Comparison of ENCODE assay signal across 1 cellular context in the genomic region with DNA sequence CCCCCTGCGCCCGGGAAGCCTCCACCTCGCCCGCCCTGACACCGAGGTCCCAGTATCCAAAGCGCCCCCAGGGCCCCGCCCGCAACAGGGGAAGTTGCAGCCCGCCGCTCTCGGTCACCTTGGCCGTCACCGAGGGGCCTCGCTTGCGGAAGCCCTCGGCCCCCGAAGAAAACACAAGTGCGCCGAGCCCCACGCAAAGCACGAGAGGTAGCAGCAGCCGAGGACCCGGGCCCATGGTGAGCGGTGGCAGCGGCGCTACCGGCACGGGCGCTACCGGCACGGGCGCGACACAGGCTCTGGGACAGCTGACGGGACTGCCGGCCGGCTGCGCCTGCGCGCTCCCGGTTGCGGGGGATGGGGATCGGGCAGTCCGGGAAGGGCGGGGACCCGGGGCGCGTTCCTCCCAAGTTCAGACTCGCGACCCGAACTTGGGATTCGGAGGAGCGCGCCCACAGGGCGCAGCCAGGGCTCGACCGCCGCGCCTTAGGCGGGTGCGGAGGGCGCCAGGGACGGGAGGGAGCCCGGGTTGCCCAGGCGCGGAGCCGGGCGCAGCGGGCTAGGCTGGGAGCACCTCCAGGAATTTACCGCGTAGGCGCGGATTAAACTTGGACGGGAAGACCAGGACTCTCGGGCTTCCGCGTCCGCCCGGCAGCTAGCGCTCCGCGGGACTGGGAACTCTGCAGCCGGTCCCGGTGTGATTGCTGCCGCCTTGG.
TF ChIP-seq lines count a peak whose summit lies in the region.

A gene (minus strand): TSS at position 335 of the 713 bp plus-strand sequence. CDS start 100 bp downstream, at position 235.

TF ChIP-seq in K562, 482 proteins besides CTCF, POLR2A, EP300 and RAD21 (continued from another document and continues in another):
- TF ChIP-seq, protein P1, sequence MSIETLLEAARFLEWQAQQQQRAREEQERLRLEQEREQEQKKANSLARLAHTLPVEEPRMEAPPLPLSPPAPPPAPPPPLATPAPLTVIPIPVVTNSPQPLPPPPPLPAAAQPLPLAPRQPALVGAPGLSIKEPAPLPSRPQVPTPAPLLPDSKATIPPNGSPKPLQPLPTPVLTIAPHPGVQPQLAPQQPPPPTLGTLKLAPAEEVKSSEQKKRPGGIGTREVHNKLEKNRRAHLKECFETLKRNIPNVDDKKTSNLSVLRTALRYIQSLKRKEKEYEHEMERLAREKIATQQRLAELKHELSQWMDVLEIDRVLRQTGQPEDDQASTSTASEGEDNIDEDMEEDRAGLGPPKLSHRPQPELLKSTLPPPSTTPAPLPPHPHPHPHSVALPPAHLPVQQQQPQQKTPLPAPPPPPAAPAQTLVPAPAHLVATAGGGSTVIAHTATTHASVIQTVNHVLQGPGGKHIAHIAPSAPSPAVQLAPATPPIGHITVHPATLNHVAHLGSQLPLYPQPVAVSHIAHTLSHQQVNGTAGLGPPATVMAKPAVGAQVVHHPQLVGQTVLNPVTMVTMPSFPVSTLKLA (conservative IDR thresholded peaks at IDR 0.05): no peak
- no peak for TF ChIP-seq BMI1 (IDR thresholded peaks at IDR 0.05; ENCODE audit: low read length)
- no peak for TF ChIP-seq HIVEP1 (CRISPR knock-in tag; IDR thresholded peaks at IDR 0.05)
- TF ChIP-seq POLR2G (IDR thresholded peaks at IDR 0.05; ENCODE audit: low read depth, low read length): peak; percentile 52
- no peak for TF ChIP-seq MECOM (CRISPR knock-in tag; IDR thresholded peaks at IDR 0.05)
- TF ChIP-seq, protein P2, sequence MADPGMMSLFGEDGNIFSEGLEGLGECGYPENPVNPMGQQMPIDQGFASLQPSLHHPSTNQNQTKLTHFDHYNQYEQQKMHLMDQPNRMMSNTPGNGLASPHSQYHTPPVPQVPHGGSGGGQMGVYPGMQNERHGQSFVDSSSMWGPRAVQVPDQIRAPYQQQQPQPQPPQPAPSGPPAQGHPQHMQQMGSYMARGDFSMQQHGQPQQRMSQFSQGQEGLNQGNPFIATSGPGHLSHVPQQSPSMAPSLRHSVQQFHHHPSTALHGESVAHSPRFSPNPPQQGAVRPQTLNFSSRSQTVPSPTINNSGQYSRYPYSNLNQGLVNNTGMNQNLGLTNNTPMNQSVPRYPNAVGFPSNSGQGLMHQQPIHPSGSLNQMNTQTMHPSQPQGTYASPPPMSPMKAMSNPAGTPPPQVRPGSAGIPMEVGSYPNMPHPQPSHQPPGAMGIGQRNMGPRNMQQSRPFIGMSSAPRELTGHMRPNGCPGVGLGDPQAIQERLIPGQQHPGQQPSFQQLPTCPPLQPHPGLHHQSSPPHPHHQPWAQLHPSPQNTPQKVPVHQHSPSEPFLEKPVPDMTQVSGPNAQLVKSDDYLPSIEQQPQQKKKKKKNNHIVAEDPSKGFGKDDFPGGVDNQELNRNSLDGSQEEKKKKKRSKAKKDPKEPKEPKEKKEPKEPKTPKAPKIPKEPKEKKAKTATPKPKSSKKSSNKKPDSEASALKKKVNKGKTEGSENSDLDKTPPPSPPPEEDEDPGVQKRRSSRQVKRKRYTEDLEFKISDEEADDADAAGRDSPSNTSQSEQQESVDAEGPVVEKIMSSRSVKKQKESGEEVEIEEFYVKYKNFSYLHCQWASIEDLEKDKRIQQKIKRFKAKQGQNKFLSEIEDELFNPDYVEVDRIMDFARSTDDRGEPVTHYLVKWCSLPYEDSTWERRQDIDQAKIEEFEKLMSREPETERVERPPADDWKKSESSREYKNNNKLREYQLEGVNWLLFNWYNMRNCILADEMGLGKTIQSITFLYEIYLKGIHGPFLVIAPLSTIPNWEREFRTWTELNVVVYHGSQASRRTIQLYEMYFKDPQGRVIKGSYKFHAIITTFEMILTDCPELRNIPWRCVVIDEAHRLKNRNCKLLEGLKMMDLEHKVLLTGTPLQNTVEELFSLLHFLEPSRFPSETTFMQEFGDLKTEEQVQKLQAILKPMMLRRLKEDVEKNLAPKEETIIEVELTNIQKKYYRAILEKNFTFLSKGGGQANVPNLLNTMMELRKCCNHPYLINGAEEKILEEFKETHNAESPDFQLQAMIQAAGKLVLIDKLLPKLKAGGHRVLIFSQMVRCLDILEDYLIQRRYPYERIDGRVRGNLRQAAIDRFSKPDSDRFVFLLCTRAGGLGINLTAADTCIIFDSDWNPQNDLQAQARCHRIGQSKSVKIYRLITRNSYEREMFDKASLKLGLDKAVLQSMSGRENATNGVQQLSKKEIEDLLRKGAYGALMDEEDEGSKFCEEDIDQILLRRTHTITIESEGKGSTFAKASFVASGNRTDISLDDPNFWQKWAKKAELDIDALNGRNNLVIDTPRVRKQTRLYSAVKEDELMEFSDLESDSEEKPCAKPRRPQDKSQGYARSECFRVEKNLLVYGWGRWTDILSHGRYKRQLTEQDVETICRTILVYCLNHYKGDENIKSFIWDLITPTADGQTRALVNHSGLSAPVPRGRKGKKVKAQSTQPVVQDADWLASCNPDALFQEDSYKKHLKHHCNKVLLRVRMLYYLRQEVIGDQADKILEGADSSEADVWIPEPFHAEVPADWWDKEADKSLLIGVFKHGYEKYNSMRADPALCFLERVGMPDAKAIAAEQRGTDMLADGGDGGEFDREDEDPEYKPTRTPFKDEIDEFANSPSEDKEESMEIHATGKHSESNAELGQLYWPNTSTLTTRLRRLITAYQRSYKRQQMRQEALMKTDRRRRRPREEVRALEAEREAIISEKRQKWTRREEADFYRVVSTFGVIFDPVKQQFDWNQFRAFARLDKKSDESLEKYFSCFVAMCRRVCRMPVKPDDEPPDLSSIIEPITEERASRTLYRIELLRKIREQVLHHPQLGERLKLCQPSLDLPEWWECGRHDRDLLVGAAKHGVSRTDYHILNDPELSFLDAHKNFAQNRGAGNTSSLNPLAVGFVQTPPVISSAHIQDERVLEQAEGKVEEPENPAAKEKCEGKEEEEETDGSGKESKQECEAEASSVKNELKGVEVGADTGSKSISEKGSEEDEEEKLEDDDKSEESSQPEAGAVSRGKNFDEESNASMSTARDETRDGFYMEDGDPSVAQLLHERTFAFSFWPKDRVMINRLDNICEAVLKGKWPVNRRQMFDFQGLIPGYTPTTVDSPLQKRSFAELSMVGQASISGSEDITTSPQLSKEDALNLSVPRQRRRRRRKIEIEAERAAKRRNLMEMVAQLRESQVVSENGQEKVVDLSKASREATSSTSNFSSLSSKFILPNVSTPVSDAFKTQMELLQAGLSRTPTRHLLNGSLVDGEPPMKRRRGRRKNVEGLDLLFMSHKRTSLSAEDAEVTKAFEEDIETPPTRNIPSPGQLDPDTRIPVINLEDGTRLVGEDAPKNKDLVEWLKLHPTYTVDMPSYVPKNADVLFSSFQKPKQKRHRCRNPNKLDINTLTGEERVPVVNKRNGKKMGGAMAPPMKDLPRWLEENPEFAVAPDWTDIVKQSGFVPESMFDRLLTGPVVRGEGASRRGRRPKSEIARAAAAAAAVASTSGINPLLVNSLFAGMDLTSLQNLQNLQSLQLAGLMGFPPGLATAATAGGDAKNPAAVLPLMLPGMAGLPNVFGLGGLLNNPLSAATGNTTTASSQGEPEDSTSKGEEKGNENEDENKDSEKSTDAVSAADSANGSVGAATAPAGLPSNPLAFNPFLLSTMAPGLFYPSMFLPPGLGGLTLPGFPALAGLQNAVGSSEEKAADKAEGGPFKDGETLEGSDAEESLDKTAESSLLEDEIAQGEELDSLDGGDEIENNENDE (IDR thresholded peaks at IDR 0.05; ENCODE audit: low read depth, low read length): no peak
- no peak for TF ChIP-seq STAG1 (CRISPR knock-in tag; IDR thresholded peaks at IDR 0.05; ENCODE audit: borderline replicate concordance)
- TF ChIP-seq ZNF764 (CRISPR knock-in tag; IDR thresholded peaks at IDR 0.05; ENCODE audit: low read depth): no peak
- no peak for TF ChIP-seq JUN (IDR thresholded peaks at IDR 0.05; ENCODE audit: borderline replicate concordance, low read depth, low read length)
- TF ChIP-seq JUN (CRISPR knock-in tag; IDR thresholded peaks at IDR 0.05; ENCODE audit: borderline replicate concordance): no peak
- no peak for TF ChIP-seq PML (IDR thresholded peaks at IDR 0.05; ENCODE audit: low read length)
- TF ChIP-seq ZSCAN29 (IDR thresholded peaks at IDR 0.05): 0 out of 2 replicates have a peak, but pooled peaks have one; percentile 50
- TF ChIP-seq PHF20 (IDR thresholded peaks at IDR 0.05; ENCODE audit: partially characterized antibody): no peak
- no peak for TF ChIP-seq NEUROD1 (IDR thresholded peaks at IDR 0.05; ENCODE audit: borderline replicate concordance, low read depth, low read length, partially characterized antibody)
- TF ChIP-seq POLR2AphosphoS5 (IDR thresholded peaks at IDR 0.05; ENCODE audit: control insufficient read depth, insufficient read depth, low read depth, low read length): no peak
- peak; percentile 6 for TF ChIP-seq CCNT2 (IDR thresholded peaks at IDR 0.05; ENCODE audit: borderline replicate concordance, extremely low read depth, insufficient read length, low read depth, low read length)
- no peak for TF ChIP-seq LARP7 (IDR thresholded peaks at IDR 0.05)
- no peak for TF ChIP-seq ETV6 (IDR thresholded peaks at IDR 0.05; ENCODE audit: borderline replicate concordance in 1 of 2, low read depth in 2 of 2, low read length in 1 of 2)
- no peak for TF ChIP-seq ETV6 (CRISPR knock-in tag; IDR thresholded peaks at IDR 0.05; ENCODE audit: borderline replicate concordance)
- TF ChIP-seq, protein P3, sequence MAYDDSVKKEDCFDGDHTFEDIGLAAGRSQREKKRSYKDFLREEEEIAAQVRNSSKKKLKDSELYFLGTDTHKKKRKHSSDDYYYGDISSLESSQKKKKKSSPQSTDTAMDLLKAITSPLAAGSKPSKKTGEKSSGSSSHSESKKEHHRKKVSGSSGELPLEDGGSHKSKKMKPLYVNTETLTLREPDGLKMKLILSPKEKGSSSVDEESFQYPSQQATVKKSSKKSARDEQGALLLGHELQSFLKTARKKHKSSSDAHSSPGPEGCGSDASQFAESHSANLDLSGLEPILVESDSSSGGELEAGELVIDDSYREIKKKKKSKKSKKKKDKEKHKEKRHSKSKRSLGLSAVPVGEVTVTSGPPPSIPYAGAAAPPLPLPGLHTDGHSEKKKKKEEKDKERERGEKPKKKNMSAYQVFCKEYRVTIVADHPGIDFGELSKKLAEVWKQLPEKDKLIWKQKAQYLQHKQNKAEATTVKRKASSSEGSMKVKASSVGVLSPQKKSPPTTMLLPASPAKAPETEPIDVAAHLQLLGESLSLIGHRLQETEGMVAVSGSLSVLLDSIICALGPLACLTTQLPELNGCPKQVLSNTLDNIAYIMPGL (CRISPR knock-in tag; IDR thresholded peaks at IDR 0.05): no peak
- peak; percentile 66 for TF ChIP-seq BHLHE40 (IDR thresholded peaks at IDR 0.05; ENCODE audit: low read length)
- TF ChIP-seq, protein P4, sequence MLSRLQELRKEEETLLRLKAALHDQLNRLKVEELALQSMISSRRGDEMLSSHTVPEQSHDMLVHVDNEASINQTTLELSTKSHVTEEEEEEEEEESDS (CRISPR knock-in tag; IDR thresholded peaks at IDR 0.05): no peak
- TF ChIP-seq MCM3 (IDR thresholded peaks at IDR 0.05): no peak
- TF ChIP-seq ZBED1 (IDR thresholded peaks at IDR 0.05): no peak
- no peak for TF ChIP-seq ZNF217 (CRISPR knock-in tag; IDR thresholded peaks at IDR 0.05)
- TF ChIP-seq BRD4 (IDR thresholded peaks at IDR 0.05): no peak
- TF ChIP-seq ARHGAP35 (IDR thresholded peaks at IDR 0.05; ENCODE audit: partially characterized antibody): no peak
- no peak for TF ChIP-seq NR2F6 (CRISPR knock-in tag; IDR thresholded peaks at IDR 0.05)
- TF ChIP-seq NFYB (IDR thresholded peaks at IDR 0.05; ENCODE audit: extremely low read depth, insufficient read length): no peak
- TF ChIP-seq GABPB2 (CRISPR knock-in tag; conservative IDR thresholded peaks at IDR 0.05): no peak
- no peak for TF ChIP-seq ZC3H8 (IDR thresholded peaks at IDR 0.05)
- TF ChIP-seq, protein P5, sequence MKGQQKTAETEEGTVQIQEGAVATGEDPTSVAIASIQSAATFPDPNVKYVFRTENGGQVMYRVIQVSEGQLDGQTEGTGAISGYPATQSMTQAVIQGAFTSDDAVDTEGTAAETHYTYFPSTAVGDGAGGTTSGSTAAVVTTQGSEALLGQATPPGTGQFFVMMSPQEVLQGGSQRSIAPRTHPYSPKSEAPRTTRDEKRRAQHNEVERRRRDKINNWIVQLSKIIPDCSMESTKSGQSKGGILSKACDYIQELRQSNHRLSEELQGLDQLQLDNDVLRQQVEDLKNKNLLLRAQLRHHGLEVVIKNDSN (CRISPR knock-in tag; IDR thresholded peaks at IDR 0.05): no peak
- no peak for TF ChIP-seq ZNF175 (CRISPR knock-in tag; IDR thresholded peaks at IDR 0.05; ENCODE audit: low read depth)
- peak; percentile 49 for TF ChIP-seq SAP30 (IDR thresholded peaks at IDR 0.05; ENCODE audit: borderline replicate concordance, insufficient read depth, low read depth, low read length, poor library complexity, severe bottlenecking)
- no peak for TF ChIP-seq YBX1 (IDR thresholded peaks at IDR 0.05)
- TF ChIP-seq, protein P6, sequence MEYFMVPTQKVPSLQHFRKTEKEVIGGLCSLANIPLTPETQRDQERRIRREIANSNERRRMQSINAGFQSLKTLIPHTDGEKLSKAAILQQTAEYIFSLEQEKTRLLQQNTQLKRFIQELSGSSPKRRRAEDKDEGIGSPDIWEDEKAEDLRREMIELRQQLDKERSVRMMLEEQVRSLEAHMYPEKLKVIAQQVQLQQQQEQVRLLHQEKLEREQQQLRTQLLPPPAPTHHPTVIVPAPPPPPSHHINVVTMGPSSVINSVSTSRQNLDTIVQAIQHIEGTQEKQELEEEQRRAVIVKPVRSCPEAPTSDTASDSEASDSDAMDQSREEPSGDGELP (CRISPR knock-in tag; IDR thresholded peaks at IDR 0.05; ENCODE audit: borderline replicate concordance): peak; percentile 97
- peak; percentile 21; the same call in 1 of the 2 replicates for TF ChIP-seq RNF2 (IDR thresholded peaks at IDR 0.05)
- peak; percentile 62 for TF ChIP-seq RBBP5 (IDR thresholded peaks at IDR 0.05; ENCODE audit: borderline replicate concordance, insufficient read depth, low read length, poor library complexity, severe bottlenecking)
- TF ChIP-seq RBM34 (IDR thresholded peaks at IDR 0.05; ENCODE audit: borderline replicate concordance, insufficient read depth, low read length): no peak
- TF ChIP-seq U2AF1 (optimal IDR thresholded peaks at IDR 0.05; ENCODE audit: low read depth, low read length): no peak
- TF ChIP-seq OTX1 (CRISPR knock-in tag; IDR thresholded peaks at IDR 0.05): no peak
- TF ChIP-seq ARID2 (IDR thresholded peaks at IDR 0.05): no peak
- no peak for TF ChIP-seq ZC3H11A (IDR thresholded peaks at IDR 0.05; ENCODE audit: low read depth, low read length)
- TF ChIP-seq NRF1 (conservative IDR thresholded peaks at IDR 0.05 in 1 of 2, IDR thresholded peaks at IDR 0.05 in 1 of 2): peak; percentile 90 to 92
- TF ChIP-seq HNRNPL (IDR thresholded peaks at IDR 0.05; ENCODE audit: low read depth, low read length): no peak
- TF ChIP-seq NELFE (IDR thresholded peaks at IDR 0.05; ENCODE audit: insufficient read depth, insufficient read length): no peak
